Comparison of ENCODE assay signal across 17 cellular contexts in genomic region chr12:104547239-104547638, GRCh38.
DNase-seq lines count a peak whose midpoint lies in the region; ATAC-seq and TF ChIP-seq lines count a peak whose summit lies in the region.
"Had no signal": no experiment of that assay in that cellular context is flagged by ENCODE, and none has a peak within 500 bp of the region (broad histone marks: within the 10 kb centered on the region; RNA-seq: fewer than 3 reads in every experiment).

No MANE protein-coding gene starts in this region.

- CTCF ChIA-PET in CD4-positive, alpha-beta T cell (lab: Charles Lee), result interaction anchor here (0.9 to 2.1 kb wide), 3 partner anchors 12 to 165 kb away, joined by 3 to 6 read pairs (median 3); no protein-coding TSS in a partner anchor

- no peak overlapping the region for H3K27ac ChIP-seq in CD4-positive, alpha-beta T cell (ENCODE audit: low read depth, low read length)
- H3K27ac ChIP-seq in HL-60 (replicated peaks), result peak overlapping the region; percentile 63
- H3K27ac ChIP-seq: adrenal gland, gastrocnemius medialis, testis had no signal

- no peaks in the 10 kb centered on the region for H3K27me3 Mint-ChIP-seq in CD4-positive, alpha-beta T cell
- H3K27me3 Mint-ChIP-seq in effector memory CD8-positive, alpha-beta T cell, result no peaks in the 10 kb centered on the region
- no peaks in the 10 kb centered on the region for H3K27me3 Mint-ChIP-seq in progenitor cell of endocrine pancreas

- no peaks in the 10 kb centered on the region for H3K36me3 Mint-ChIP-seq in CD4-positive, alpha-beta T cell (ENCODE audit: low read depth)
- peaks cover 8% of the 10 kb centered on the region for H3K36me3 Mint-ChIP-seq in effector memory CD8-positive, alpha-beta T cell (ENCODE audit: insufficient read depth)
- no peaks in the 10 kb centered on the region for H3K36me3 Mint-ChIP-seq in progenitor cell of endocrine pancreas (ENCODE audit: insufficient read depth)

- peaks cover 72% of the 10 kb centered on the region for H3K4me1 Mint-ChIP-seq in CD4-positive, alpha-beta T cell (ENCODE audit: low read depth)
- peaks cover 65 to 76% of the 10 kb centered on the region in 2 donors for H3K4me1 Mint-ChIP-seq in effector memory CD8-positive, alpha-beta T cell (ENCODE audit: low read depth in 2 of 2)
- H3K4me1 Mint-ChIP-seq in progenitor cell of endocrine pancreas (ENCODE audit: low read depth), result peaks cover 8% of the 10 kb centered on the region

- no peaks in the 10 kb centered on the region for H3K9me3 Mint-ChIP-seq in CD4-positive, alpha-beta T cell
- H3K9me3 Mint-ChIP-seq in effector memory CD8-positive, alpha-beta T cell, result no peaks in the 10 kb centered on the region
- peaks cover 3% of the 10 kb centered on the region for H3K9me3 Mint-ChIP-seq in progenitor cell of endocrine pancreas (ENCODE audit: low read depth)
- H3K9me3 Mint-ChIP-seq: neural crest cell had no signal

- H3K4me3 Mint-ChIP-seq in CD4-positive, alpha-beta T cell, result no peak overlapping the region
- H3K4me3 Mint-ChIP-seq in effector memory CD8-positive, alpha-beta T cell, result peak overlapping the region; percentile 7 to 34
- no peak overlapping the region for H3K4me3 Mint-ChIP-seq in progenitor cell of endocrine pancreas (ENCODE audit: low read depth)
- H3K4me3 Mint-ChIP-seq: neural crest cell had no signal

- H3K27ac Mint-ChIP-seq in CD4-positive, alpha-beta T cell, result peak overlapping the region; percentile 13
- peak overlapping the region in 1 of 2 donors; percentile 44 for H3K27ac Mint-ChIP-seq in effector memory CD8-positive, alpha-beta T cell
- H3K27ac Mint-ChIP-seq in progenitor cell of endocrine pancreas, result no peak overlapping the region

- no peak for DNase-seq in CD4-positive, alpha-beta T cell
- DNase-seq in HL-60 (ENCODE audit: low read depth in 1 of 2, low spot score in 1 of 2) (no peak), omental fat pad (ENCODE audit: low spot score) (no peak), progenitor cell of endocrine pancreas (ENCODE audit: low spot score, unreplicated experiment) (no peak), GM19240 (ENCODE audit: insufficient read length, low spot score) (no peak)
- DNase-seq in effector memory CD8-positive, alpha-beta T cell, result no peak
- DNase-seq: cortex of kidney; HCEC 1CT; NCI-H1092 treated with DMSO at 0.1 percent for 48 hours; NK-92 treated with Interleukin-12 subunit alpha and Interleukin-12 subunit beta, amount 100 ng/mL, for 24 hours; testis had no signal

- no peaks in the 10 kb centered on the region for H3K27me3 ChIP-seq in CD4-positive, alpha-beta T cell (ENCODE audit: control insufficient read depth, insufficient read depth, low read length)
- H3K27me3 ChIP-seq in HL-60 (ENCODE audit: insufficient read depth, poor library complexity, severe bottlenecking), result no peaks in the 10 kb centered on the region
- H3K27me3 ChIP-seq: adrenal gland, gastrocnemius medialis, testis had no signal

- no peaks in the 10 kb centered on the region for H3K9me3 ChIP-seq in CD4-positive, alpha-beta T cell (ENCODE audit: control insufficient read depth, low read length)
- H3K9me3 ChIP-seq: adrenal gland, gastrocnemius medialis, testis had no signal

- intact Hi-C loops in CD4-positive, alpha-beta T cell (cut with DNase I, micrococcal nuclease), result no loop called here

- no peak for ATAC-seq in CD4-positive, alpha-beta T cell (ENCODE audit: poor library complexity)
- peak; percentile 31 for ATAC-seq in effector memory CD8-positive, alpha-beta T cell (replicated peaks)
- peak; percentile 49 for ATAC-seq in omental fat pad (ENCODE audit: low FRiP score)
- no peak for ATAC-seq in GM19035 (IDR thresholded peaks at IDR 0.05; ENCODE audit: unreplicated experiment)
- ATAC-seq: activated CD4-positive, CD25-positive, alpha-beta regulatory T cell treated with anti-CD3 and anti-CD28 coated beads, Interleukin-2, amount 50 U/mL, for 24 hours had no signal

- POLR2A ChIA-PET in CD4-positive, alpha-beta T cell (lab: Charles Lee), result interaction anchor here (1.8 kb wide), 1 partner anchor 90 kb away, joined by 4 read pairs; no protein-coding TSS in a partner anchor

- H3K4me3 ChIP-seq in HL-60 (replicated peaks; ENCODE audit: insufficient read depth, low read length), result no peak overlapping the region
- H3K4me3 ChIP-seq: adrenal gland, gastrocnemius medialis, GM12878, testis had no signal

- TF ChIP-seq CTCF in CD4-positive, alpha-beta T cell (IDR thresholded peaks at IDR 0.05), result no peak
- TF ChIP-seq CTCF in HL-60 (IDR thresholded peaks at IDR 0.05; ENCODE audit: insufficient read depth, low read length) (no peak), omental fat pad (IDR thresholded peaks at IDR 0.05) (no peak), progenitor cell of endocrine pancreas (IDR thresholded peaks at IDR 0.05; ENCODE audit: unreplicated experiment) (no peak)

Comparison
In these comparisons a context has a peak if more than half of its experiments do, and no peak if none do; other contexts are left out.
1. ATAC-seq: peak in effector memory CD8-positive, alpha-beta T cell (single experiment) and omental fat pad (single experiment); none in CD4-positive, alpha-beta T cell (single experiment) and GM19035 (single experiment).
2. H3K4me3 Mint-ChIP-seq: peak in effector memory CD8-positive, alpha-beta T cell (2 of 2); none in CD4-positive, alpha-beta T cell (single experiment) and progenitor cell of endocrine pancreas (single experiment).